ENCODE assay signal across 1 cellular context in genomic region chr12:76348079-76348901, GRCh38.
TF ChIP-seq lines count a peak whose summit lies in the region.

TSS of gene BBS10 (minus strand) at chr12:76348415. CDS start at chr12:76348358, 57 bp downstream.

TF ChIP-seq in HepG2, 621 proteins besides CTCF, POLR2A, EP300 and RAD21 (continued from another document and continues in another):
- no peak for TF ChIP-seq ZNF18 (CRISPR knock-in tag; IDR thresholded peaks at IDR 0.05; ENCODE audit: insufficient replicate concordance)
- TF ChIP-seq PREB (CRISPR knock-in tag; IDR thresholded peaks at IDR 0.05), result no peak
- no peak for TF ChIP-seq ZNF670 (CRISPR knock-in tag; IDR thresholded peaks at IDR 0.05; ENCODE audit: borderline replicate concordance)
- TF ChIP-seq ZNF800 (CRISPR knock-in tag; IDR thresholded peaks at IDR 0.05), result no peak
- TF ChIP-seq HNF4G (IDR thresholded peaks at IDR 0.05; ENCODE audit: borderline replicate concordance, low read depth, low read length), result no peak
- TF ChIP-seq HNF4G (CRISPR knock-in tag; IDR thresholded peaks at IDR 0.05; ENCODE audit: borderline replicate concordance, low read depth), result no peak
- TF ChIP-seq TMF1 (CRISPR knock-in tag; IDR thresholded peaks at IDR 0.05; ENCODE audit: low read depth), result no peak
- 0 out of 2 replicates have a peak, but pooled peaks have one; percentile 44 for TF ChIP-seq ZNF598 (CRISPR knock-in tag; IDR thresholded peaks at IDR 0.05; ENCODE audit: borderline replicate concordance)
- peak; percentile 90 for TF ChIP-seq ZNF772 (CRISPR knock-in tag; IDR thresholded peaks at IDR 0.05)
- no peak for TF ChIP-seq NCOA5 (CRISPR knock-in tag; IDR thresholded peaks at IDR 0.05)
- TF ChIP-seq ADNP (CRISPR knock-in tag; IDR thresholded peaks at IDR 0.05), result no peak
- peak; percentile 92; the same call in 1 of the 2 replicates for TF ChIP-seq CAMTA2 (CRISPR knock-in tag; IDR thresholded peaks at IDR 0.05; ENCODE audit: borderline replicate concordance)
- no peak for TF ChIP-seq MIER2 (CRISPR knock-in tag; IDR thresholded peaks at IDR 0.05)
- TF ChIP-seq ZFP36 (IDR thresholded peaks at IDR 0.05; ENCODE audit: borderline replicate concordance, low read depth, low read length, partially characterized antibody), result no peak
- TF ChIP-seq CC2D1A (CRISPR knock-in tag; IDR thresholded peaks at IDR 0.05), result no peak
- peak; percentile 46; the same call in 1 of the 2 replicates for TF ChIP-seq ZNF44 (CRISPR knock-in tag; IDR thresholded peaks at IDR 0.05)
- TF ChIP-seq NFAT5 (CRISPR knock-in tag; IDR thresholded peaks at IDR 0.05), result peak; percentile 34; the same call in 1 of the 2 replicates
- TF ChIP-seq NFYC (CRISPR knock-in tag; IDR thresholded peaks at IDR 0.05), result peak; percentile 85
- no peak; the same call in 1 of the 2 replicates for TF ChIP-seq MEF2D (CRISPR knock-in tag; IDR thresholded peaks at IDR 0.05)
- TF ChIP-seq KDM2A (CRISPR knock-in tag; IDR thresholded peaks at IDR 0.05; ENCODE audit: borderline replicate concordance, low read depth), result peak; percentile 94
- no peak for TF ChIP-seq ZFP1 (CRISPR knock-in tag; IDR thresholded peaks at IDR 0.05)
- no peak for TF ChIP-seq ZNF282 (IDR thresholded peaks at IDR 0.05; ENCODE audit: partially characterized antibody)
- no peak for TF ChIP-seq ZNF546 (CRISPR knock-in tag; conservative IDR thresholded peaks at IDR 0.05)
- TF ChIP-seq CHD4 (IDR thresholded peaks at IDR 0.05; ENCODE audit: borderline replicate concordance, low read length), result no peak
- TF ChIP-seq ZNF547 (CRISPR knock-in tag; IDR thresholded peaks at IDR 0.05), result 0 out of 2 replicates have a peak, but pooled peaks have one; percentile 21
- TF ChIP-seq CEBPZ (IDR thresholded peaks at IDR 0.05; ENCODE audit: low read length), result no peak
- TF ChIP-seq RBAK (CRISPR knock-in tag; IDR thresholded peaks at IDR 0.05), result no peak
- no peak for TF ChIP-seq NCOA2 (CRISPR knock-in tag; IDR thresholded peaks at IDR 0.05)
- no peak for TF ChIP-seq PRMT3 (CRISPR knock-in tag; IDR thresholded peaks at IDR 0.05; ENCODE audit: borderline replicate concordance, low read depth)
- TF ChIP-seq, protein P1, sequence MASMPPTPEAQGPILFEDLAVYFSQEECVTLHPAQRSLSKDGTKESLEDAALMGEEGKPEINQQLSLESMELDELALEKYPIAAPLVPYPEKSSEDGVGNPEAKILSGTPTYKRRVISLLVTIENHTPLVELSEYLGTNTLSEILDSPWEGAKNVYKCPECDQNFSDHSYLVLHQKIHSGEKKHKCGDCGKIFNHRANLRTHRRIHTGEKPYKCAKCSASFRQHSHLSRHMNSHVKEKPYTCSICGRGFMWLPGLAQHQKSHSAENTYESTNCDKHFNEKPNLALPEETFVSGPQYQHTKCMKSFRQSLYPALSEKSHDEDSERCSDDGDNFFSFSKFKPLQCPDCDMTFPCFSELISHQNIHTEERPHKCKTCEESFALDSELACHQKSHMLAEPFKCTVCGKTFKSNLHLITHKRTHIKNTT (CRISPR knock-in tag; IDR thresholded peaks at IDR 0.05), result no peak
- TF ChIP-seq, protein P2, sequence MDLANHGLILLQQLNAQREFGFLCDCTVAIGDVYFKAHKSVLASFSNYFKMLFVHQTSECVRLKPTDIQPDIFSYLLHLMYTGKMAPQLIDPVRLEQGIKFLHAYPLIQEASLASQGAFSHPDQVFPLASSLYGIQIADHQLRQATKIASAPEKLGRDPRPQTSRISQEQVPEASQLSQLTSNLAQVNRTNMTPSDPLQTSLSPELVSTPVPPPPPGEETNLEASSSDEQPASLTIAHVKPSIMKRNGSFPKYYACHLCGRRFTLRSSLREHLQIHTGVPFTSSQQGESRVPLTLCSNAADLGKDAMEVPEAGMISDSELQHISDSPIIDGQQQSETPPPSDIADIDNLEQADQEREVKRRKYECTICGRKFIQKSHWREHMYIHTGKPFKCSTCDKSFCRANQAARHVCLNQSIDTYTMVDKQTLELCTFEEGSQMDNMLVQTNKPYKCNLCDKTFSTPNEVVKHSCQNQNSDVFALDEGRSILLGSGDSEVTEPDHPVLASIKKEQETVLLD (CRISPR knock-in tag; IDR thresholded peaks at IDR 0.05; ENCODE audit: low read depth), result no peak
- peak; percentile 77; the same call in 1 of the 2 replicates for TF ChIP-seq TGIF2 (CRISPR knock-in tag; IDR thresholded peaks at IDR 0.05)
- peak; percentile 71 for TF ChIP-seq HOXA3 (CRISPR knock-in tag; IDR thresholded peaks at IDR 0.05)
- TF ChIP-seq HHEX (CRISPR knock-in tag; IDR thresholded peaks at IDR 0.05), result no peak
- TF ChIP-seq ZSCAN20 (CRISPR knock-in tag; IDR thresholded peaks at IDR 0.05; ENCODE audit: borderline replicate concordance), result no peak; the same call in 1 of the 2 replicates
- TF ChIP-seq TBL1XR1 (IDR thresholded peaks at IDR 0.05; ENCODE audit: borderline replicate concordance, low read length, partially characterized antibody), result no peak
- TF ChIP-seq RBM22 (optimal IDR thresholded peaks at IDR 0.05; ENCODE audit: low read length), result peak; percentile 47
- no peak for TF ChIP-seq ZNF414 (CRISPR knock-in tag; IDR thresholded peaks at IDR 0.05)
- TF ChIP-seq REST (IDR thresholded peaks at IDR 0.05; ENCODE audit: borderline replicate concordance in 1 of 2, low read depth in 1 of 2, low read length in 2 of 2), result peak in 1 of 2 experiments; percentile 27; a peak in 1 of 4 replicates
- TF ChIP-seq TEAD2 (CRISPR knock-in tag; IDR thresholded peaks at IDR 0.05), result no peak
- no peak for TF ChIP-seq ZNF432 (CRISPR knock-in tag; IDR thresholded peaks at IDR 0.05; ENCODE audit: borderline replicate concordance)
- TF ChIP-seq SCMH1 (CRISPR knock-in tag; IDR thresholded peaks at IDR 0.05; ENCODE audit: borderline replicate concordance), result no peak
- no peak for TF ChIP-seq ZNF703 (CRISPR knock-in tag; IDR thresholded peaks at IDR 0.05; ENCODE audit: borderline replicate concordance)
